In genomic region chr6:20401403-20402180, GRCh38 we compare ENCODE assay signal across 8 cellular contexts. TPM values are rescaled to one million over a fixed set of nuclear protein-coding genes. Genes with fewer than 3 reads are reported as not detected.
DNase-seq lines count a peak whose midpoint lies in the region; ATAC-seq and TF ChIP-seq lines count a peak whose summit lies in the region.

TSS of gene E2F3 (plus strand) at chr6:20401879. CDS start at chr6:20402233, 354 bp downstream.

- H3K27me3 ChIP-seq in right atrium auricular region (no peaks in the 10 kb centered on the region), psoas muscle (ENCODE audit: insufficient read depth in 3 of 3, low read length in 2 of 3) (no peaks in the 10 kb centered on the region), uterus (no peaks in the 10 kb centered on the region)

- 0% methylated on average over 50 to 57 of the region's 57 CpGs for whole genome bisulfite sequencing in psoas muscle, 3 donors

- H3K4me3 ChIP-seq in right atrium auricular region: peak within 1 kb of the TSS; percentile 82 to 91
- H3K4me3 ChIP-seq in psoas muscle: peak within 1 kb of the TSS; percentile 84
- H3K4me3 ChIP-seq in uterus: peak within 1 kb of the TSS; percentile 57 to 72

- TF ChIP-seq POLR2A in uterus (IDR thresholded peaks at IDR 0.05): peak; percentile 18 to 47

- H3K9me3 ChIP-seq in right atrium auricular region (no peaks in the 10 kb centered on the region), psoas muscle (no peaks in the 10 kb centered on the region), uterus (no peaks in the 10 kb centered on the region)

- H3K36me3 ChIP-seq in right atrium auricular region (no peaks in the 10 kb centered on the region), psoas muscle (ENCODE audit: insufficient read depth in 1 of 2, low read depth in 1 of 2) (peaks cover 0 to 8% of the 10 kb centered on the region in 2 donors), uterus (no peaks in the 10 kb centered on the region)

- H3K27ac ChIP-seq in right atrium auricular region (peak within 1 kb of the TSS; percentile 95 to 96), psoas muscle (peak within 1 kb of the TSS; percentile 93), uterus (peak within 1 kb of the TSS; percentile 79 to 80)

- peaks cover 0 to 9% of the 10 kb centered on the region in 2 donors for H3K4me1 ChIP-seq in right atrium auricular region
- peaks cover 9% of the 10 kb centered on the region for H3K4me1 ChIP-seq in psoas muscle
- H3K4me1 ChIP-seq in uterus: no peaks in the 10 kb centered on the region

- ATAC-seq in GM18499 (IDR thresholded peaks at IDR 0.05; ENCODE audit: insufficient read depth, unreplicated experiment) (peak; percentile 71), HG02943 (IDR thresholded peaks at IDR 0.05; ENCODE audit: low read depth, unreplicated experiment) (peak; percentile 89), psoas muscle (peak; percentile 91 to 94 (median 92))

- DNase-seq in NCI-H187 treated with DMSO at 0.1 percent for 48 hours (lab: John Stamatoyannopoulos, UW): peak; percentile 97
- DNase-seq in anterior cingulate cortex (lab: John Stamatoyannopoulos, UW): peak; percentile 81 to 100 (median 99)
- peak; percentile 100 for DNase-seq in right atrium auricular region (ENCODE audit: low spot score)
- peak; percentile 100 for DNase-seq in psoas muscle
- DNase-seq in uterus: peak; percentile 99 to 100

- no peak for TF ChIP-seq CTCF in right atrium auricular region (IDR thresholded peaks at IDR 0.05)
- no peak for TF ChIP-seq CTCF in psoas muscle (IDR thresholded peaks at IDR 0.05)
- TF ChIP-seq CTCF in uterus (IDR thresholded peaks at IDR 0.05): no peak

- intact Hi-C loops in T-helper 2 cell treated with Interferon-gamma antibody and Interleukin-4, amounts not matched to agents 100 ng/mL and 5 ng/mL, for 36 hours (cut with micrococcal nuclease): loop anchor here (1.0 to 2.0 kb wide), 8 partner anchors 35 to 1187 kb away; partner anchors contain the start of genes CDKAL1 and MBOAT1
- intact Hi-C loops in psoas muscle (cut with DNase I): loop anchor here (5.0 kb wide), 2 partner anchors 109 to 131 kb away; partner anchors contain the start of gene CDKAL1 (in 2 of the 2)
- intact Hi-C loops in uterus (cut with DNase I; ENCODE audit: low total_unique reads): no loop called here

RNA-seq across cellular contexts. Expression of gene E2F3, which starts in this region (rescaled TPM):
- total RNA-seq in T-helper 2 cell treated with Interferon-gamma antibody and Interleukin-4, amounts not matched to agents 100 ng/mL and 5 ng/mL, for 36 hours: 39.1 and 39.4 TPM in 2 replicates
- total RNA-seq in right atrium auricular region (1 to 10 TPM; 6.0 to 6.4 TPM), psoas muscle (10 to 100 TPM in 3 of 4 donors, 1 to 10 TPM in 1; 8.8 to 16.8 (median 15.9) TPM), uterus (1 to 10 TPM; 1.8 to 5.5 (median 3.3) TPM)
- 10 to 100 TPM in 1 of 3 donors, 1 to 10 TPM in 2; 4.8 to 15.3 (median 6.9) TPM for polyA plus RNA-seq in psoas muscle

Comparison
In these comparisons a context has a peak if more than half of its experiments do, and no peak if none do; other contexts are left out.
1. Peak in every context shown above with its lines: DNase-seq, ATAC-seq, H3K4me3 ChIP-seq and H3K27ac ChIP-seq.